Comparison of ENCODE assay signal across 1 cellular context in the genomic region with DNA sequence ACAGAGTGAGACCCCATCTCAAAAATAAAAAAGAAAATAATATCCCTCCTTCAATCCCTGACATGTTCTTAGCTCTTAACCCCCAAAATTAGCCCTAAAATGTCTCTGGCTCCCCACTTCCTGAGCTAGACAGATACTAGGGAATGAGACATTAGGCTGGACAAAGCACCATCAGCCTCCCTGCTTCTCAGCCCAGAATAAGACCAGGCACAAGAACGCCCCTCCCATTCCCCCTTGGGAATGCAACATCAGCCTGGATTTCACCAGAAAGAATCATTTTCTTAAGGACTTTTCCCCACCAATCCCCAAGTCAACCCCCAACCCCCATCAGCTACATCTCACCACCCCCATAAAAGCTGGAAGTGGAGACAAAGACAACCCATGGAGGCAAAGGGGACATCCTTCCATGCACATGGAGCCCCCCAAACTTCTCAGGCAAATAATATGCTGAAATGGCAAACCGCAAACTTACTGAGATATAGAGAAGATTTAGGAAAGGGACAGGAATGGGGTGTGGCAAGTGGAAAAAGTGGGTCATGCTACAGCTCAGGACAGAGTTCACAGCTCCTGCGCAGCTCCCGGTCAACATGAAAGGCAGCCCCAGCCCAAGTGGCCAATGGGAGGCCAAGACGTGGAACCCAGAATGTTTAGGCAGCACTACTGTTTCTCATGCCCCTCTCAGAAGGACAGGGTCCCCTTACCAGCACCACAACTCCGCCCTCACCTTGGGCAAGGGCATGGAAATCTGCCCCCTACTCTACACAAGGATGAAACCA.
TF ChIP-seq lines count a peak whose summit lies in the region.

No MANE protein-coding gene starts in this region.

TF ChIP-seq in endothelial cell of umbilical vein, 7 proteins besides CTCF, POLR2A, EP300 and RAD21:
- TF ChIP-seq POLR2AphosphoS5 (IDR thresholded peaks at IDR 0.05; ENCODE audit: insufficient read depth, low read depth, low read length) (no peak), JUN (IDR thresholded peaks at IDR 0.05; ENCODE audit: borderline replicate concordance, insufficient read depth, insufficient read length, low read depth) (no peak)
